In the genomic region with DNA sequence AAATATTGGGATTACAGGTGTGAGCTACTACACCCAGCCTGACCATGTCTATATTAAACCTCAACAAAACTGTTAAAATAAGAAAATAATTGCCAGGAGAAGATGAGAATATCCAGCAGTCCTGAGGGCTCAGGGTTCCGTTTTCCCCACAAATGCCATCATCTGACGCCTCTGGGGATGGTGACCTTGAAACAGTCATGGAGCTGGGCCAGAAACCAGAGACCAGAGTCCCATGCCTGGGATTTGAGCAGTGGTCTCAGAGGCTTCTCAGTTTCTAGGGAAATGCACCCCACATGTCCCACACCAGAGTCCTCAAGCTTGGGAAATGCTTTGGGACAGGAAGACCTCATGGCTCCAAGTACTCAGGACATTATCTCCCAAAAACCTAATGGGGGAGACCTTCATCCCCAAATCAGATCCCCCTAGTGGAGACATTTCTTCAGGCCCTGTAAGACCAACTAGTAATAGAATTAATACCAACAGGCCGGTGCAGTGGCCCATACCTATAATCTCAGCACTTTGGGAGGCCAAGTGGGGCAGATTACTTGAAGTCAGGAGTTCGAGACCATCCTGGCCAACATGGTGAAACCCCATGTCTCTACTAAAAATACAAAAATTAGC, we compare ENCODE assay signal across 11 cellular contexts. TPM values are rescaled to one million over a fixed set of nuclear protein-coding genes. Genes with fewer than 3 reads are reported as not detected.
DNase-seq lines count a peak whose midpoint lies in the region; ATAC-seq, FAIRE-seq and TF ChIP-seq lines count a peak whose summit lies in the region.
"Had no signal": no experiment of that assay in that cellular context is flagged by ENCODE, and none has a peak within 500 bp of the region (broad histone marks: within the 10 kb centered on the region; RNA-seq: fewer than 3 reads in every experiment).

No MANE protein-coding gene starts in this region.

- no peak overlapping the region for H3K9ac ChIP-seq in Loucy (ENCODE audit: low read depth, low read length, poor library complexity, severe bottlenecking)
- H3K9ac ChIP-seq in H1 (replicated peaks in 1 of 4; ENCODE audit: extremely low read depth in 1 of 4, low read depth in 3 of 4, low read length in 3 of 4), result no peak overlapping the region

- H3K4me3 Mint-ChIP-seq in natural killer cell, result no peak overlapping the region

- H3K4me1 Mint-ChIP-seq in natural killer cell, result peaks cover 21 to 23% of the 10 kb centered on the region in 2 donors

- H2BK5ac ChIP-seq in H1 (ENCODE audit: low read depth, low read length), result no peak overlapping the region

- no peak for FAIRE-seq in H1 (lab: Jason Lieb, UNC)
- FAIRE-seq: colon had no signal

- H3K23me2 ChIP-seq in H1 (ENCODE audit: low read depth, low read length), result peaks cover 9% of the 10 kb centered on the region; the same call in 1 of the 2 replicates

- peaks cover 2% of the 10 kb centered on the region; the same call in 1 of the 2 replicates for H3K79me1 ChIP-seq in H1 (ENCODE audit: low read depth, low read length)

- H3K9me3 ChIP-seq in Loucy (ENCODE audit: insufficient read depth, low read depth, low read length), result no peaks in the 10 kb centered on the region
- H3K9me3 ChIP-seq in H1 (ENCODE audit: insufficient read depth in 2 of 2, low read depth in 1 of 2, low read length in 1 of 2), result no peaks in the 10 kb centered on the region
- H3K9me3 ChIP-seq: ovary had no signal

- TF ChIP-seq RAD21 in H1 (IDR thresholded peaks at IDR 0.05 in 1 of 2, conservative IDR thresholded peaks at IDR 0.05 in 1 of 2; ENCODE audit: low read depth in 2 of 2, low read length in 2 of 2), result peak in 1 of 2 experiments; percentile 17; a peak in 1 of 4 replicates

- no peak overlapping the region for H4K91ac ChIP-seq in H1 (replicated peaks; ENCODE audit: insufficient read length, low read length)

- peaks cover 17% of the 10 kb centered on the region for H4K20me1 ChIP-seq in Loucy (ENCODE audit: insufficient read depth, low read length, poor library complexity, severe bottlenecking)
- peaks cover 8 to 13% of the 10 kb centered on the region in 2 experiments for H4K20me1 ChIP-seq in H1 (replicated peaks in 1 of 2; ENCODE audit: control insufficient read depth in 1 of 2, insufficient read depth in 2 of 2, low read length in 2 of 2)

- H2BK12ac ChIP-seq in H1 (ENCODE audit: low read depth, low read length), result no peak overlapping the region

- POLR2A ChIA-PET in H1 (lab: Charles Lee; ENCODE audit: partially characterized antibody), result interaction anchor here (0.9 to 1.3 kb wide), 3 partner anchors 9 to 20 kb away, joined by 3 read pairs; no protein-coding TSS in a partner anchor

- CTCF ChIA-PET in H1 (lab: Charles Lee; ENCODE audit: partially characterized antibody), result interaction anchor here (0.9 to 5.7 kb wide), 13 partner anchors 8 to 137 kb away, joined by 3 to 34 read pairs (median 4); no protein-coding TSS in a partner anchor

- H2BK20ac ChIP-seq in H1 (ENCODE audit: low read length), result no peak overlapping the region

- no peaks in the 10 kb centered on the region for H3K9me3 Mint-ChIP-seq in natural killer cell

- H4K8ac ChIP-seq in H1 (ENCODE audit: extremely low read depth, insufficient read depth, low read length), result no peak overlapping the region

- no peak for ATAC-seq in natural killer cell

- H3K79me2 ChIP-seq in Loucy (ENCODE audit: insufficient read depth, low read length) (peaks cover 26% of the 10 kb centered on the region), H1 (ENCODE audit: control insufficient read depth in 1 of 2, insufficient read depth in 2 of 2, low read length in 2 of 2) (peaks cover 13 to 18% of the 10 kb centered on the region in 2 experiments)

- no peak overlapping the region for H2AFZ ChIP-seq in Loucy (ENCODE audit: low read length)
- no peak overlapping the region for H2AFZ ChIP-seq in H1 (ENCODE audit: low read length)

- no peak overlapping the region for H2AK5ac ChIP-seq in H1 (ENCODE audit: low read depth, low read length)

- no peak overlapping the region for H2BK15ac ChIP-seq in H1 (ENCODE audit: low read length)

- H3K27ac ChIP-seq in H1 (ENCODE audit: low read depth, low read length), result no peak overlapping the region
- H3K27ac ChIP-seq: ovary had no signal

- H3K4me3 ChIP-seq in GM12865 (ENCODE audit: low read depth, low read length) (no peak overlapping the region), Loucy (ENCODE audit: low read length, poor library complexity, severe bottlenecking) (no peak overlapping the region), H1 (ENCODE audit: extremely low read depth in 1 of 4, insufficient read depth in 2 of 4, low read depth in 3 of 4, low read length in 4 of 4) (no peak overlapping the region), retinal pigment epithelial cell (ENCODE audit: low read length) (no peak overlapping the region)
- H3K4me3 ChIP-seq: ovary had no signal

- H3K4me1 ChIP-seq in Loucy (ENCODE audit: insufficient read depth, low read length, poor library complexity, severe bottlenecking) (peaks cover 21% of the 10 kb centered on the region), H1 (replicated peaks in 1 of 4; ENCODE audit: control insufficient read depth in 3 of 4, insufficient read depth in 4 of 4, low read length in 3 of 4) (peaks cover 4 to 13% (median 6%) of the 10 kb centered on the region in 4 experiments)

- H3K36me3 Mint-ChIP-seq in natural killer cell, result no peaks in the 10 kb centered on the region
- H3K36me3 Mint-ChIP-seq: activated naive CD8-positive, alpha-beta T cell had no signal

- no peak overlapping the region for H4K5ac ChIP-seq in H1 (ENCODE audit: insufficient read length, low read depth, low read length)

- no peak overlapping the region for H3K4me2 ChIP-seq in Loucy (ENCODE audit: low read depth, low read length, poor library complexity, severe bottlenecking)
- no peak overlapping the region for H3K4me2 ChIP-seq in H1 (ENCODE audit: insufficient read depth in 1 of 2, low read depth in 2 of 2, low read length in 2 of 2)

- H3K56ac ChIP-seq in H1 (replicated peaks; ENCODE audit: insufficient read length, low read depth, low read length), result no peak overlapping the region

- H3K9me2 ChIP-seq in Loucy (replicated peaks; ENCODE audit: low read depth, low read length), result no peaks in the 10 kb centered on the region

- no peak overlapping the region for H2BK120ac ChIP-seq in H1 (replicated peaks; ENCODE audit: low read depth, low read length)

- H3K27ac Mint-ChIP-seq in natural killer cell, result no peak overlapping the region
- H3K27ac Mint-ChIP-seq: activated naive CD8-positive, alpha-beta T cell had no signal

- WGBS in H1 (ENCODE audit: extremely low coverage in 1 of 2, insufficient coverage in 1 of 2, insufficient read length in 1 of 2, insufficient replicate concordance in 2 of 2, low coverage in 1 of 2, low lambda C conversion rate in 2 of 2, missing lambda C conversion rate in 1 of 2), 2 experiments, result 80% methylated on average over 4 of the region's 4 CpGs; no CpG with 5 or more reads in 1 of the 2 experiments

- TF ChIP-seq EP300 in H1 (IDR thresholded peaks at IDR 0.05; ENCODE audit: borderline replicate concordance in 1 of 2, low read depth in 2 of 2, low read length in 2 of 2), result no peak

- peak; percentile 14 for TF ChIP-seq CTCF in GM12865 (IDR thresholded peaks at IDR 0.05; ENCODE audit: insufficient read depth, low read depth, low read length, missing control alignments)
- peak; percentile 41 for TF ChIP-seq CTCF in Loucy (conservative IDR thresholded peaks at IDR 0.05; ENCODE audit: low read length)
- TF ChIP-seq CTCF in H1 (IDR thresholded peaks at IDR 0.05; ENCODE audit: control extremely low read depth in 1 of 3, insufficient read depth in 1 of 3, low read depth in 1 of 3, low read length in 3 of 3), result peak in 2 of 3 experiments; percentile 30 to 35; a peak in 2 of 4 replicates
- peak; percentile 38 for TF ChIP-seq CTCF in retinal pigment epithelial cell (conservative IDR thresholded peaks at IDR 0.05; ENCODE audit: low read depth, low read length)
- TF ChIP-seq CTCF in natural killer cell (IDR thresholded peaks at IDR 0.05), result no peak

- H3K4ac ChIP-seq in H1 (replicated peaks; ENCODE audit: insufficient read length, low read depth, low read length), result no peak overlapping the region

- no peak overlapping the region for H3K14ac ChIP-seq in H1 (ENCODE audit: insufficient read length)

- TF ChIP-seq POLR2A in H1 (IDR thresholded peaks at IDR 0.05; ENCODE audit: control extremely low read depth in 1 of 2, low read depth in 2 of 2, low read length in 2 of 2), result no peak

- H3F3A ChIP-seq in Loucy (ENCODE audit: low read depth), result no peaks in the 10 kb centered on the region

- peaks cover 0 to 3% of the 10 kb centered on the region in 2 donors for H3K27me3 Mint-ChIP-seq in natural killer cell (ENCODE audit: low read depth in 2 of 2)
- H3K27me3 Mint-ChIP-seq: activated naive CD8-positive, alpha-beta T cell had no signal

- intact Hi-C loops in natural killer cell (cut with micrococcal nuclease), result no loop called here

- H3K23ac ChIP-seq in H1 (ENCODE audit: insufficient read length), result no peak overlapping the region

- no peak overlapping the region for H3K18ac ChIP-seq in H1 (ENCODE audit: extremely low read depth, low read length)

- DNase-seq in GM12865 (ENCODE audit: low read depth), result no peak
- DNase-seq in H1 (ENCODE audit: low read depth in 1 of 2, low spot score in 2 of 2), result no peak
- DNase-seq in retinal pigment epithelial cell (ENCODE audit: low read depth), result no peak
- no peak for DNase-seq in GM19240 (ENCODE audit: insufficient read length, low spot score)
- DNase-seq in midbrain (lab: John Stamatoyannopoulos, UW), result no peak
- DNase-seq in natural killer cell, result no peak
- DNase-seq: activated CD4-positive, CD25-positive, alpha-beta regulatory T cell had no signal

- H3K36me3 ChIP-seq in Loucy (ENCODE audit: insufficient read depth, low read length) (no peaks in the 10 kb centered on the region), H1 (ENCODE audit: control insufficient read depth in 2 of 4, insufficient read depth in 4 of 4, low read length in 3 of 4) (0 out of 8 replicates have a peak, but pooled peaks cover 0 to 2% (median 0%) of the 10 kb centered on the region in 4 experiments)
- H3K36me3 ChIP-seq: ovary had no signal

- no peaks in the 10 kb centered on the region for H3K27me3 ChIP-seq in Loucy (ENCODE audit: insufficient read depth, low read length, poor library complexity, severe bottlenecking)
- H3K27me3 ChIP-seq in H1 (replicated peaks in 1 of 4; ENCODE audit: control insufficient read depth in 3 of 4, extremely low read depth in 1 of 4, insufficient read depth in 3 of 4, low read length in 3 of 4), result 0 out of 7 replicates have a peak, but pooled peaks cover 0 to 2% (median 0%) of the 10 kb centered on the region in 4 experiments
- H3K27me3 ChIP-seq: ovary had no signal

RNA-seq across cellular contexts. Expression of gene MAP1S, which starts 2.9 kb away (rescaled TPM):
- 115 and 116 TPM in 2 replicates for total RNA-seq in H1 (2021; fragmentation: NEBNext Ultra II Directional; extraction: Animal tissue kit (Norgen Biotek cat#: 25700))
- 66.7 and 161 TPM in 2 replicates for polyA plus RNA-seq in H1 (2011; rRNA removed)
- polyA plus RNA-seq in H1 (2011; cell fraction: cytosol; rRNA removed), result 36.1 TPM
- 88.4 TPM for polyA plus RNA-seq in H1 (2011; cell fraction: nucleus; rRNA removed)
- 82.0 to 146 TPM (median 135 TPM) in 4 replicates for polyA plus RNA-seq in H1 (2012, experiment 1 of 2)
- polyA plus RNA-seq in H1 (2012, experiment 2 of 2), result 65.2 TPM
- polyA plus RNA-seq in H1 (2013, experiment 1 of 2), result 49.7 TPM
- 45.9 TPM for polyA plus RNA-seq in H1 (2013, experiment 2 of 2)
- 67.0 and 81.2 TPM in 2 replicates for polyA minus RNA-seq in H1 (2011; rRNA and poly(A)+ RNA removed)
- 103 TPM for polyA minus RNA-seq in H1 (2011; cell fraction: cytosol; rRNA and poly(A)+ RNA removed)
- polyA minus RNA-seq in H1 (2011; cell fraction: nucleus; rRNA and poly(A)+ RNA removed), result 39.2 TPM
- 10 to 100 TPM; 41.0 to 59.4 (median 45.8) TPM for total RNA-seq in natural killer cell

RNA-seq across cellular contexts. Expression of gene UNC13A, which starts 28.3 kb away (rescaled TPM):
- 45.0 and 47.6 TPM in 2 replicates for total RNA-seq in H1 (2021; fragmentation: NEBNext Ultra II Directional; extraction: Animal tissue kit (Norgen Biotek cat#: 25700))
- polyA plus RNA-seq in H1 (2011; rRNA removed), result 13.1 and 15.8 TPM in 2 replicates
- 16.9 TPM for polyA plus RNA-seq in H1 (2011; cell fraction: cytosol; rRNA removed)
- 49.4 TPM for polyA plus RNA-seq in H1 (2011; cell fraction: nucleus; rRNA removed)
- 26.1 to 33.9 TPM (median 30.6 TPM) in 4 replicates for polyA plus RNA-seq in H1 (2012, experiment 1 of 2)
- 6.6 TPM for polyA plus RNA-seq in H1 (2012, experiment 2 of 2)
- polyA plus RNA-seq in H1 (2013, experiment 1 of 2), result 18.5 TPM
- polyA plus RNA-seq in H1 (2013, experiment 2 of 2), result 18.8 TPM
- polyA minus RNA-seq in H1 (2011; rRNA and poly(A)+ RNA removed), result 30.3 and 40.8 TPM in 2 replicates
- polyA minus RNA-seq in H1 (2011; cell fraction: cytosol; rRNA and poly(A)+ RNA removed), result 22.1 TPM
- 31.9 TPM for polyA minus RNA-seq in H1 (2011; cell fraction: nucleus; rRNA and poly(A)+ RNA removed)
- total RNA-seq in natural killer cell, result not detected

RNA-seq across cellular contexts. Expression of gene FCHO1, which starts 34.9 kb away (rescaled TPM):
- total RNA-seq in H1 (2021; fragmentation: NEBNext Ultra II Directional; extraction: Animal tissue kit (Norgen Biotek cat#: 25700)), result 25.9 and 27.0 TPM in 2 replicates
- polyA plus RNA-seq in H1 (2011; rRNA removed), result 13.0 and 19.5 TPM in 2 replicates
- 7.2 TPM for polyA plus RNA-seq in H1 (2011; cell fraction: cytosol; rRNA removed)
- 18.3 TPM for polyA plus RNA-seq in H1 (2011; cell fraction: nucleus; rRNA removed)
- polyA plus RNA-seq in H1 (2012, experiment 1 of 2), result 16.1 to 33.3 TPM (median 30.3 TPM) in 4 replicates
- 31.0 TPM for polyA plus RNA-seq in H1 (2012, experiment 2 of 2)
- 32.3 TPM for polyA plus RNA-seq in H1 (2013, experiment 1 of 2)
- polyA plus RNA-seq in H1 (2013, experiment 2 of 2), result 30.1 TPM
- polyA minus RNA-seq in H1 (2011; rRNA and poly(A)+ RNA removed), result 7.4 and 12.0 TPM in 2 replicates
- polyA minus RNA-seq in H1 (2011; cell fraction: cytosol; rRNA and poly(A)+ RNA removed), result 10.9 TPM
- 27.5 TPM for polyA minus RNA-seq in H1 (2011; cell fraction: nucleus; rRNA and poly(A)+ RNA removed)
- total RNA-seq in natural killer cell, result 10 to 100 TPM; 56.1 to 67.7 (median 66.5) TPM

Comparison
In these comparisons a context has a peak if more than half of its experiments do, and no peak if none do; other contexts are left out.
1. RNA of gene UNC13A, which starts 28.3 kb away (total RNA-seq): 45.0 to 47.6 TPM in H1; not detected in natural killer cell; every median in the first group is over 10 times any median in the second.